ENCODE assay signal across 8 cellular contexts in the genomic region with DNA sequence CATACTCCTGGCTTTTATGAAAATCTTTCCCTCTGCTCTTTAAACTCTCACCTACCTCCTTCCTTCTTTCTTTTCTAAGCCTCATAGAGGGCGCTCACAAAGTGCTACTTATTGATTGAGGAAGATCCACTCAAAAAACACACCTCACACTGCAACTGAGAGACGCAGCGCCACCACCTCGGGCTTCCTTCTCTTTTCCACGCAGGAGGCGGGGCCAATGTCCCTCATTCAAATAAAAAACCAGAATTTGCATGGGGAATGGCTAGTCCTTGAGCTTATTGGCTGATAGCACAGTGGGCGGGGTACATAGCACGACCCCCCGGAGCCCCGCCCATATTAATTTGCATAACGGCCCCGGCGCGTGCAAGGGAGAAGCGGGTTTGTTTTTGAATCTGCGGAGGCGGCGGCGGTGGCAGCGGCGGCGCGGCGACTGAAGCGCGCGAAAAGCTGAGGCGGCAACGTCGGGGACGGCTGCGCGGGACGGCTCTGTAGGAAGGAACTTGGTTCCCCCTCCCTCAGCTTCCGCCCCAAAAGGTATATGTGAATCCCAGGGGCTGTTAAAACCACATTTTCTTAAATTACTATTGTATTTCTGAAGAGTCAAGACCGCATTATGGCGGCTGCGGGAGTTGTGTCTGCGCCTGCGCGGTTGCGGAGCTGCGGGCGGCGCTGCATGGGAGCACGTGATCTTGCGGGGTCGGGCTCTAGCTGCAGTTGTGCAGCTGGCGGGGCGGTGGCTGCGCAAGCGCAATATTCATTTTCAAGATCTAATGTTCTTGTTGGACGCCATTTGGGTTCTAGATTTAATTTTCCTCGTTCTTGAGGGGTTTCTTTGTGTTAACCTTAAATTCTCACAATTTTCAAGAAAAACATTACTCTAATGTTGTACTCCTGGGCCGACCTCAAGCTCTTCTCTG. TPM values are rescaled to one million over a fixed set of nuclear protein-coding genes. Genes with fewer than 3 reads are reported as not detected.
A peak's percentile ranks its signal among the peaks of the same experiment; 100 is the strongest.
DNase-seq lines count a peak whose midpoint lies in the region; ATAC-seq, FAIRE-seq and TF ChIP-seq lines count a peak whose summit lies in the region.

A gene with protein sequence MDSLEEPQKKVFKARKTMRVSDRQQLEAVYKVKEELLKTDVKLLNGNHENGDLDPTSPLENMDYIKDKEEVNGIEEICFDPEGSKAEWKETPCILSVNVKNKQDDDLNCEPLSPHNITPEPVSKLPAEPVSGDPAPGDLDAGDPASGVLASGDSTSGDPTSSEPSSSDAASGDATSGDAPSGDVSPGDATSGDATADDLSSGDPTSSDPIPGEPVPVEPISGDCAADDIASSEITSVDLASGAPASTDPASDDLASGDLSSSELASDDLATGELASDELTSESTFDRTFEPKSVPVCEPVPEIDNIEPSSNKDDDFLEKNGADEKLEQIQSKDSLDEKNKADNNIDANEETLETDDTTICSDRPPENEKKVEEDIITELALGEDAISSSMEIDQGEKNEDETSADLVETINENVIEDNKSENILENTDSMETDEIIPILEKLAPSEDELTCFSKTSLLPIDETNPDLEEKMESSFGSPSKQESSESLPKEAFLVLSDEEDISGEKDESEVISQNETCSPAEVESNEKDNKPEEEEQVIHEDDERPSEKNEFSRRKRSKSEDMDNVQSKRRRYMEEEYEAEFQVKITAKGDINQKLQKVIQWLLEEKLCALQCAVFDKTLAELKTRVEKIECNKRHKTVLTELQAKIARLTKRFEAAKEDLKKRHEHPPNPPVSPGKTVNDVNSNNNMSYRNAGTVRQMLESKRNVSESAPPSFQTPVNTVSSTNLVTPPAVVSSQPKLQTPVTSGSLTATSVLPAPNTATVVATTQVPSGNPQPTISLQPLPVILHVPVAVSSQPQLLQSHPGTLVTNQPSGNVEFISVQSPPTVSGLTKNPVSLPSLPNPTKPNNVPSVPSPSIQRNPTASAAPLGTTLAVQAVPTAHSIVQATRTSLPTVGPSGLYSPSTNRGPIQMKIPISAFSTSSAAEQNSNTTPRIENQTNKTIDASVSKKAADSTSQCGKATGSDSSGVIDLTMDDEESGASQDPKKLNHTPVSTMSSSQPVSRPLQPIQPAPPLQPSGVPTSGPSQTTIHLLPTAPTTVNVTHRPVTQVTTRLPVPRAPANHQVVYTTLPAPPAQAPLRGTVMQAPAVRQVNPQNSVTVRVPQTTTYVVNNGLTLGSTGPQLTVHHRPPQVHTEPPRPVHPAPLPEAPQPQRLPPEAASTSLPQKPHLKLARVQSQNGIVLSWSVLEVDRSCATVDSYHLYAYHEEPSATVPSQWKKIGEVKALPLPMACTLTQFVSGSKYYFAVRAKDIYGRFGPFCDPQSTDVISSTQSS (plus strand): TSS at position 389 of the 917 bp plus-strand sequence. CDS start 58,234 bp downstream, outside the sequence.

- H3K9me3 Mint-ChIP-seq in T-helper 2 cell treated with Interferon-gamma antibody and Interleukin-4, amounts not matched to agents 5 μg/mL and 100 μg/mL, for 36 hours, result peaks cover 11% of the 10 kb centered on the region

- TF ChIP-seq POLR2A in GM12891 (IDR thresholded peaks at IDR 0.05; ENCODE audit: low read depth, low read length) (peak; percentile 75), uterus (IDR thresholded peaks at IDR 0.05) (peak; percentile 58 to 84)

- peaks cover 29% of the 10 kb centered on the region for H3K4me1 Mint-ChIP-seq in T-helper 2 cell treated with Interferon-gamma antibody and Interleukin-4, amounts not matched to agents 5 μg/mL and 100 μg/mL, for 36 hours (ENCODE audit: low read depth)

- H3K9me3 ChIP-seq in ascending aorta (no peaks in the 10 kb centered on the region), right cardiac atrium (ENCODE audit: control insufficient read depth, low read length) (no peaks in the 10 kb centered on the region), uterus (no peaks in the 10 kb centered on the region)

- no peaks in the 10 kb centered on the region for H3K27me3 Mint-ChIP-seq in T-helper 2 cell treated with Interferon-gamma antibody and Interleukin-4, amounts not matched to agents 5 μg/mL and 100 μg/mL, for 36 hours (ENCODE audit: low read depth)

- peak within 1 kb of the TSS; percentile 84 for H3K4me3 Mint-ChIP-seq in T-helper 2 cell treated with Interferon-gamma antibody and Interleukin-4, amounts not matched to agents 5 μg/mL and 100 μg/mL, for 36 hours

- intact Hi-C loops in ascending aorta (cut with DNase I) (loop anchor here (1.0 to 5.0 kb wide), 5 partner anchors 37 to 407 kb away; a partner anchor contains a TSS), right cardiac atrium (cut with DNase I) (loop anchor here in 3 of 4 donors (2.0 to 5.0 kb wide), 3 partner anchors 105 to 108 kb away; no protein-coding TSS in a partner anchor), uterus (cut with DNase I; ENCODE audit: low total_unique reads) (no loop called here)

- H3K36me3 Mint-ChIP-seq in T-helper 2 cell treated with Interferon-gamma antibody and Interleukin-4, amounts not matched to agents 5 μg/mL and 100 μg/mL, for 36 hours (ENCODE audit: low read depth), result peaks cover 34% of the 10 kb centered on the region

- H3K27ac ChIP-seq in ascending aorta (peak within 1 kb of the TSS; percentile 96 to 98), right cardiac atrium (ENCODE audit: low read length) (peak within 1 kb of the TSS; percentile 100), uterus (peak within 1 kb of the TSS; percentile 92 to 99)

- H3K4me3 ChIP-seq in ascending aorta, result peak within 1 kb of the TSS; percentile 73 to 84
- H3K4me3 ChIP-seq in right cardiac atrium (ENCODE audit: low read length), result peak within 1 kb of the TSS; percentile 80
- H3K4me3 ChIP-seq in uterus, result peak within 1 kb of the TSS; percentile 52 to 77

- DNase-seq in GM12891 (ENCODE audit: insufficient read length, low spot score) (peak; percentile 65), NCI-H1694 (lab: John Stamatoyannopoulos, UW) (peak; percentile 99), ascending aorta (ENCODE audit: low spot score in 2 of 2) (peak; percentile 93 to 98), right cardiac atrium (peak; percentile 97 to 98 (median 97)), pulmonary artery endothelial cell (ENCODE audit: low read depth, low spot score) (peak; percentile 92), uterus (peak; percentile 94 to 98)
- peak; percentile 97 for DNase-seq in T-helper 2 cell treated with Interferon-gamma antibody and Interleukin-4, amounts not matched to agents 5 μg/mL and 100 μg/mL, for 36 hours (ENCODE audit: low spot score)

- peak; percentile 93 for FAIRE-seq in GM12891 (lab: Jason Lieb, UNC)

- peak within 1 kb of the TSS; percentile 95 for H3K27ac Mint-ChIP-seq in T-helper 2 cell treated with Interferon-gamma antibody and Interleukin-4, amounts not matched to agents 5 μg/mL and 100 μg/mL, for 36 hours

- under 1% methylated on average over 55 of the region's 55 CpGs for WGBS in right cardiac atrium

- TF ChIP-seq CTCF in ascending aorta (IDR thresholded peaks at IDR 0.05) (peak in 1 of 3 experiments; percentile 18), uterus (IDR thresholded peaks at IDR 0.05) (peak; percentile 18 to 38 (median 23))

- H3K36me3 ChIP-seq in ascending aorta (no peaks in the 10 kb centered on the region), uterus (no peaks in the 10 kb centered on the region)

- ATAC-seq in HG02840 (IDR thresholded peaks at IDR 0.05; ENCODE audit: low FRiP score, unreplicated experiment) (peak; percentile 68), right cardiac atrium (peak; percentile 99)

- H3K4me1 ChIP-seq in ascending aorta, result peaks cover 0 to 5% of the 10 kb centered on the region in 2 donors
- no peaks in the 10 kb centered on the region for H3K4me1 ChIP-seq in right cardiac atrium (ENCODE audit: control insufficient read depth, insufficient read depth, low read length)
- H3K4me1 ChIP-seq in uterus, result peaks cover 0 to 6% of the 10 kb centered on the region in 2 donors

- H3K27me3 ChIP-seq in ascending aorta (no peaks in the 10 kb centered on the region), right cardiac atrium (ENCODE audit: control insufficient read depth, insufficient read depth) (no peaks in the 10 kb centered on the region), uterus (no peaks in the 10 kb centered on the region)

TF ChIP-seq in GM12891, 5 proteins besides CTCF, POLR2A, EP300 and RAD21:
- TF ChIP-seq POU2F2 (IDR thresholded peaks at IDR 0.05; ENCODE audit: low read depth, low read length) (peak; percentile 98), POLR2AphosphoS5 (IDR thresholded peaks at IDR 0.05; ENCODE audit: low read depth, low read length) (peak; percentile 66; the same call in 1 of the 2 replicates), PAX5 (IDR thresholded peaks at IDR 0.05; ENCODE audit: insufficient read depth, low read length, severe bottlenecking) (no peak), SPI1 (IDR thresholded peaks at IDR 0.05; ENCODE audit: low read depth, low read length) (no peak), TAF1 (IDR thresholded peaks at IDR 0.05; ENCODE audit: low read depth, low read length) (peak; percentile 80)
TF ChIP-seq in GM12891: peak in this region for 3.

RNA-seq across cellular contexts. Expression of the gene that starts here (rescaled TPM):
- 14.4 TPM for polyA plus RNA-seq in GM12891 (2012; ENCODE audit: low read depth, missing spikeins)
- total RNA-seq in ascending aorta (58.2 TPM), right cardiac atrium (10 to 100 TPM; 61.4 to 77.7 (median 74.6) TPM), pulmonary artery endothelial cell (18.7 and 23.9 TPM in 2 replicates), uterus (100 to 1,000 TPM in 1 of 4 donors, 10 to 100 TPM in 3; 39.5 to 102 (median 65.6) TPM)
- polyA plus RNA-seq in right cardiac atrium, result 13.3 TPM

Comparison
In these comparisons a context has a peak if more than half of its experiments do, and no peak if none do; other contexts are left out.
1. Peak in every context shown above with its lines: DNase-seq, ATAC-seq, H3K4me3 ChIP-seq and H3K27ac ChIP-seq.